Comparison of ENCODE assay signal across 15 cellular contexts in genomic region chr7:3915337-3915865, GRCh38.
"Had no signal": no experiment of that assay in that cellular context is flagged by ENCODE, and none has a peak within 500 bp of the region (broad histone marks: within the 10 kb centered on the region; RNA-seq: fewer than 3 reads in every experiment).

No MANE protein-coding gene starts in this region.

- H3K9me3 ChIP-seq: adrenal gland had no signal

- H3K4me1 ChIP-seq: adrenal gland had no signal

- H3K9me3 Mint-ChIP-seq: activated CD4-positive, alpha-beta memory T cell treated with anti-CD3 and anti-CD28 coated beads for 36 hours; central memory CD8-positive, alpha-beta T cell; natural killer cell had no signal

- H3K27ac Mint-ChIP-seq: activated CD4-positive, alpha-beta memory T cell treated with anti-CD3 and anti-CD28 coated beads for 36 hours; dendritic cell treated with granulocyte-macrophage colony-stimulating factor and Interleukin-4, amounts not matched to agents 40 ng/mL and 50 ng/mL, for 4 days; natural killer cell; progenitor cell of endocrine pancreas had no signal

- H3K4me1 Mint-ChIP-seq: central memory CD8-positive, alpha-beta T cell had no signal

- H3K4me3 ChIP-seq: adrenal gland had no signal

- H3K27me3 ChIP-seq: adrenal gland had no signal

- H3K4me3 Mint-ChIP-seq: activated CD4-positive, alpha-beta memory T cell treated with anti-CD3 and anti-CD28 coated beads for 36 hours; central memory CD8-positive, alpha-beta T cell; dendritic cell treated with granulocyte-macrophage colony-stimulating factor and Interleukin-4, amounts not matched to agents 40 ng/mL and 50 ng/mL, for 4 days; natural killer cell had no signal

- H3K36me3 Mint-ChIP-seq: activated CD4-positive, alpha-beta memory T cell treated with anti-CD3 and anti-CD28 coated beads for 36 hours; natural killer cell had no signal

- H3K36me3 ChIP-seq: adrenal gland had no signal

- H3K27me3 Mint-ChIP-seq: dendritic cell treated with granulocyte-macrophage colony-stimulating factor and Interleukin-4, amounts not matched to agents 40 ng/mL and 50 ng/mL, for 4 days; progenitor cell of endocrine pancreas had no signal

- ATAC-seq: esophagus mucosa, natural killer cell, right cardiac atrium had no signal

- DNase-seq: activated CD4-positive, alpha-beta memory T cell treated with anti-CD3 and anti-CD28 coated beads for 36 hours; activated CD4-positive, CD25-positive, alpha-beta regulatory T cell treated with anti-CD3 and anti-CD28 coated beads, Interleukin-2, amount 50 U/mL, for 72 hours; activated CD8-positive, alpha-beta memory T cell treated with anti-CD3 and anti-CD28 coated beads, Interleukin-2, amount 50 U/mL, for 4 hours; activated naive CD4-positive, alpha-beta T cell; adrenal gland; hypothalamus; natural killer cell; nucleus accumbens; right cardiac atrium; small intestine; stimulated activated naive CD4-positive, alpha-beta T cell treated with Interleukin-2 at 50 U/mL for 16 hours had no signal

- H3K27ac ChIP-seq: adrenal gland had no signal
